Comparison of ENCODE assay signal across 27 cellular contexts in the genomic region with DNA sequence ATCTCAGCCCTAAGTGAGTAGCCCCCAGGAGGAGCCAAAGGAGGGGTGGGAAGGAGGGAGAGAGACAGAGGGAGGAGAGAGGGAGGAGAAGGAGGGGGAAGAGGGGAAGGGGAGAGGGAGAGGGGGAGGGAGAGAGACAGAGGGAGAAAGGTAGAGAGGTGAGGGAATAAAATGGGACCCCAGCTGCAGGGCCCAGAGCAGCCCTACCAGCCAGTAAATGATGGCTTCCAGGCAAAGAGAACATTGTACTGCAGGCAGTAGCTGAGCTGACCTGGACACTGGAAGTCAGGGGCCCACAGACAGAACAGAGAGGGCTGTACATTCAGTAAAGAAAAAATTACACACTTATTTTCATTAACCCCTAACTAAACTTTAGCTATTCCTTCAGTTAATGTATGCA. TPM values are rescaled to one million over a fixed set of nuclear protein-coding genes. Genes with fewer than 3 reads are reported as not detected.
DNase-seq lines count a peak whose midpoint lies in the region; ATAC-seq and TF ChIP-seq lines count a peak whose summit lies in the region.
"Had no signal": no experiment of that assay in that cellular context is flagged by ENCODE, and none has a peak within 500 bp of the region (broad histone marks: within the 10 kb centered on the region; RNA-seq: fewer than 3 reads in every experiment).

No MANE protein-coding gene starts in this region.

- DNase-seq in Caco-2 (no peak), SJCRH30 (no peak), prostate gland (ENCODE audit: low spot score) (no peak), posterior cingulate gyrus (no peak), ascending aorta (ENCODE audit: low spot score in 2 of 2) (no peak)
- no peak for DNase-seq in effector CD4-positive, alpha-beta T cell
- DNase-seq: activated CD4-positive, alpha-beta T cell treated with anti-CD3 and anti-CD28 coated beads, Interleukin-2, amount 50 U/mL, for 1 hour; activated CD4-positive, CD25-positive, alpha-beta regulatory T cell; activated gamma-delta T cell; activated naive CD8-positive, alpha-beta T cell treated with anti-CD3 and anti-CD28 coated beads, Interleukin-2, amount 10 ng/mL, durations not matched to agents 7 days and 5 days; activated T-cell treated with anti-CD3 and anti-CD28 coated beads, Interleukin-2, amount 50 U/mL, for 4 hours; central memory CD4-positive, alpha-beta T cell; DND-41; gastrocnemius medialis; GF-D8; NCI-H1694; NCI-H2171; NCI-H510A; psoas muscle; sigmoid colon; stimulated activated CD4-positive, alpha-beta T cell treated with anti-CD3 and anti-CD28 coated beads, Interleukin-4, amount 100 ng/mL, for 1 hour; trophoblast cell had no signal

- POLR2A ChIA-PET in Caco-2 (lab: Charles Lee): no interaction called here

- peaks cover 18% of the 10 kb centered on the region for H3K36me3 Mint-ChIP-seq in Caco-2 (ENCODE audit: insufficient read depth, unreplicated experiment)
- H3K36me3 Mint-ChIP-seq: activated naive CD8-positive, alpha-beta T cell treated with anti-CD3 and anti-CD28 coated beads, Interleukin-2, amount 10 ng/mL, durations not matched to agents 7 days and 5 days; IgD-negative memory B cell had no signal

- no peaks in the 10 kb centered on the region for H3K27me3 Mint-ChIP-seq in Caco-2 (ENCODE audit: insufficient read depth, unreplicated experiment)

- no peaks in the 10 kb centered on the region for H3K9me3 Mint-ChIP-seq in Caco-2 (ENCODE audit: unreplicated experiment)
- H3K9me3 Mint-ChIP-seq: activated naive CD8-positive, alpha-beta T cell treated with anti-CD3 and anti-CD28 coated beads, Interleukin-2, amount 10 ng/mL, durations not matched to agents 7 days and 5 days; activated T-cell treated with anti-CD3 and anti-CD28 coated beads, Interleukin-2, amount 50 U/mL, for 4 hours had no signal

- H3K27me3 ChIP-seq in Caco-2 (replicated peaks; ENCODE audit: control insufficient read depth, insufficient read depth, low read length) (no peaks in the 10 kb centered on the region), SJCRH30 (no peaks in the 10 kb centered on the region), iPS-15b (ENCODE audit: control insufficient read depth, insufficient read depth, low read length) (no peaks in the 10 kb centered on the region), prostate gland (replicated peaks; ENCODE audit: insufficient read depth) (no peaks in the 10 kb centered on the region), ascending aorta (no peaks in the 10 kb centered on the region)
- H3K27me3 ChIP-seq: neutrophil had no signal

- peak overlapping the region; percentile 3 for H3K9ac ChIP-seq in iPS-15b (ENCODE audit: low read depth, low read length)

- H3K4me3 ChIP-seq in Caco-2 (ENCODE audit: low read depth, low read length): no peak overlapping the region
- H3K4me3 ChIP-seq in SJCRH30: no peak overlapping the region
- no peak overlapping the region for H3K4me3 ChIP-seq in iPS-15b (ENCODE audit: low read depth, low read length)
- no peak overlapping the region for H3K4me3 ChIP-seq in prostate gland
- H3K4me3 ChIP-seq in ascending aorta: no peak overlapping the region
- H3K4me3 ChIP-seq: gastrocnemius medialis, psoas muscle, sigmoid colon, SK-N-MC had no signal

- TF ChIP-seq POLR2A in prostate gland (IDR thresholded peaks at IDR 0.05): no peak

- H3K9me3 ChIP-seq in Caco-2 (peaks cover under 1% of the 10 kb centered on the region; the same call in 1 of the 2 replicates), SJCRH30 (replicated peaks) (0 out of 2 replicates have a peak, but pooled peaks cover 2% of the 10 kb centered on the region), iPS-15b (ENCODE audit: control insufficient read depth, insufficient read depth, low read length) (no peaks in the 10 kb centered on the region), prostate gland (no peaks in the 10 kb centered on the region), ascending aorta (no peaks in the 10 kb centered on the region)
- H3K9me3 ChIP-seq: gastrocnemius medialis, neutrophil, psoas muscle, sigmoid colon had no signal

- H3K4me3 Mint-ChIP-seq in Caco-2 (ENCODE audit: unreplicated experiment): peak overlapping the region; percentile 59
- H3K4me3 Mint-ChIP-seq: activated T-cell treated with anti-CD3 and anti-CD28 coated beads, Interleukin-2, amount 50 U/mL, for 4 hours; IgD-negative memory B cell had no signal

- H3K4me1 Mint-ChIP-seq in Caco-2 (ENCODE audit: low read depth, unreplicated experiment): peaks cover 41% of the 10 kb centered on the region

- peaks cover 63% of the 10 kb centered on the region for H3K4me1 ChIP-seq in Caco-2
- H3K4me1 ChIP-seq in SJCRH30: peaks cover 15% of the 10 kb centered on the region
- H3K4me1 ChIP-seq in iPS-15b (ENCODE audit: control insufficient read depth, insufficient read depth, low read length): peaks cover 14% of the 10 kb centered on the region
- H3K4me1 ChIP-seq in prostate gland (replicated peaks): no peaks in the 10 kb centered on the region
- H3K4me1 ChIP-seq in ascending aorta: no peaks in the 10 kb centered on the region
- H3K4me1 ChIP-seq: gastrocnemius medialis, psoas muscle, sigmoid colon had no signal

- no peak for ATAC-seq in HG02973 (IDR thresholded peaks at IDR 0.05; ENCODE audit: unreplicated experiment)
- ATAC-seq: activated T-cell treated with anti-CD3 and anti-CD28 coated beads, Interleukin-2, amount 50 U/mL, for 4 hours; gastrocnemius medialis; psoas muscle had no signal

- peak overlapping the region; percentile 97 for H3K27ac Mint-ChIP-seq in Caco-2 (ENCODE audit: unreplicated experiment)
- H3K27ac Mint-ChIP-seq: IgD-negative memory B cell had no signal

- no TSS peak for BruUV-seq in Caco-2 (replicated peaks; lab: Mats Ljungman, UMichigan)

- H3K27ac ChIP-seq in SJCRH30 (peak overlapping the region; percentile 39), prostate gland (peak overlapping the region; percentile 48 to 55), ascending aorta (no peak overlapping the region)
- H3K27ac ChIP-seq: gastrocnemius medialis, neutrophil, psoas muscle, sigmoid colon, SK-N-MC had no signal

- CTCF ChIA-PET in Caco-2 (lab: Charles Lee): interaction anchor here (0.6 to 1.7 kb wide), 2 partner anchors 12 to 28 kb away, joined by 4 to 7 read pairs; no protein-coding TSS in a partner anchor

- intact Hi-C loops in Caco-2 (cut with micrococcal nuclease; ENCODE audit: unreplicated experiment) (no loop called here), prostate gland (cut with DNase I) (no loop called here), posterior cingulate gyrus (cut with DNase I) (no loop called here), ascending aorta (cut with DNase I) (no loop called here)

- no peaks in the 10 kb centered on the region; the same call in 1 of the 2 replicates for H3K36me3 ChIP-seq in Caco-2 (ENCODE audit: control insufficient read depth, insufficient read depth, low read length)
- H3K36me3 ChIP-seq in SJCRH30: no peaks in the 10 kb centered on the region
- H3K36me3 ChIP-seq in iPS-15b (ENCODE audit: control insufficient read depth, insufficient read depth, low read length): no peaks in the 10 kb centered on the region
- H3K36me3 ChIP-seq in prostate gland: no peaks in the 10 kb centered on the region
- H3K36me3 ChIP-seq in ascending aorta: no peaks in the 10 kb centered on the region
- H3K36me3 ChIP-seq: gastrocnemius medialis, neutrophil, sigmoid colon had no signal

- TF ChIP-seq CTCF in Caco-2 (IDR thresholded peaks at IDR 0.05; ENCODE audit: insufficient read depth in 1 of 2, low read depth in 1 of 2, low read length in 1 of 2, severe bottlenecking in 1 of 2, unreplicated experiment in 1 of 2): no peak
- no peak for TF ChIP-seq CTCF in prostate gland (IDR thresholded peaks at IDR 0.05)
- no peak for TF ChIP-seq CTCF in ascending aorta (IDR thresholded peaks at IDR 0.05)

RNA-seq across cellular contexts. Expression of a gene that starts 57.8 kb away (rescaled TPM):
- total RNA-seq in Caco-2 (2022): 15.2 and 18.7 TPM in 2 replicates
- 29.2 and 30.0 TPM in 2 replicates for total RNA-seq in SJCRH30 (2014; rRNA removed; shearing (Covaris generic))
- total RNA-seq in prostate gland: 10 to 100 TPM; 34.5 to 54.0 TPM
- total RNA-seq in ascending aorta: 7.2 TPM

Comparison
In these comparisons a context has a peak if more than half of its experiments do, and no peak if none do; other contexts are left out.
1. H3K27ac ChIP-seq: peak in SJCRH30 (single experiment) and prostate gland (2 of 2); none in ascending aorta (0 of 2).